ENCODE assay signal across 14 cellular contexts in the genomic region with DNA sequence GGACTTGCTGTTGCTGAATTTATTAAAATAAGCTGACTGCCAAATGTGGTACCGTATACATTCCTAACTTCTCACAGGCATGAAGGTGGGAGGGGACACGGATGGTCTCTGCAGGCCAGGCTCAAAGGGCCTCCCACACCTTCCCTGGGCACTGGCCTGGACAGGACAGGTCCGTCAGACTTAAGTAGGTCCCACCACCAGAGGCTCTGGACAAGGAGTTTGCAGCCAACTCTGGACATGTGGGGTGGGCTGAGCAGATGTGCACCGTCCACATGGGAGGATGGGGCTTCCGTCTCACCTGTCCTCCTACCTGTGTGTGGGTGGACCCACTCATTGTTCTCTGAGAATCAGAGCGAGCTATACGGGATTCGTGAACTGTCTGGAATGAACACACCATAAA.
"Had no signal": no experiment of that assay in that cellular context is flagged by ENCODE, and none has a peak within 500 bp of the region (broad histone marks: within the 10 kb centered on the region; RNA-seq: fewer than 3 reads in every experiment).

No MANE protein-coding gene starts in this region.

- H3K9me3 Mint-ChIP-seq: activated naive CD4-positive, alpha-beta T cell treated with anti-CD3 and anti-CD28 coated beads, Interleukin-2, amount 50 U/mL, for 72 hours; natural killer cell treated with Interleukin-12 subunit alpha and Interleukin-12 subunit beta and Interleukin-15 and Interleukin-18, amount 100 ng/mL, for 72 hours; stimulated activated naive CD8-positive, alpha-beta T cell treated with anti-CD3 and anti-CD28 coated beads, Interleukin-15, amount 100 ng/mL, for 72 hours; WTC11 had no signal

- H3K4me3 Mint-ChIP-seq: natural killer cell treated with Interleukin-12 subunit alpha and Interleukin-12 subunit beta and Interleukin-15 and Interleukin-18, amount 100 ng/mL, for 72 hours; stimulated activated naive CD8-positive, alpha-beta T cell treated with anti-CD3 and anti-CD28 coated beads, Interleukin-15, amount 100 ng/mL, for 72 hours; WTC11 had no signal

- H3K27ac ChIP-seq: heart left ventricle, ovary, suprapubic skin, tibial nerve had no signal

- ATAC-seq: activated naive CD4-positive, alpha-beta T cell treated with anti-CD3 and anti-CD28 coated beads, Interleukin-2, amount 50 U/mL, for 72 hours; natural killer cell treated with Interleukin-12 subunit alpha and Interleukin-12 subunit beta and Interleukin-15 and Interleukin-18, amount 100 ng/mL, for 72 hours; right cardiac atrium; stimulated activated naive CD8-positive, alpha-beta T cell treated with anti-CD3 and anti-CD28 coated beads, Interleukin-15, amount 100 ng/mL, for 72 hours; WTC11 had no signal

- H3K4me1 Mint-ChIP-seq: WTC11 had no signal

- H3K27me3 Mint-ChIP-seq: natural killer cell treated with Interleukin-12 subunit alpha and Interleukin-12 subunit beta and Interleukin-15 and Interleukin-18, amount 100 ng/mL, for 72 hours; stimulated activated naive CD8-positive, alpha-beta T cell treated with anti-CD3 and anti-CD28 coated beads, Interleukin-15, amount 100 ng/mL, for 72 hours had no signal

- H3K27ac Mint-ChIP-seq: activated naive CD4-positive, alpha-beta T cell treated with anti-CD3 and anti-CD28 coated beads, Interleukin-2, amount 50 U/mL, for 72 hours; natural killer cell treated with Interleukin-12 subunit alpha and Interleukin-12 subunit beta and Interleukin-15 and Interleukin-18, amount 100 ng/mL, for 72 hours had no signal

- DNase-seq: activated CD4-positive, alpha-beta T cell treated with anti-CD3 and anti-CD28 coated beads, Interleukin-2, amount 50 U/mL, for 48 hours; central memory CD4-positive, alpha-beta T cell; heart left ventricle; ovary; right cardiac atrium; stimulated activated CD4-positive, alpha-beta T cell treated with anti-CD3 and anti-CD28 coated beads, Interleukin-12 subunit alpha, Interleukin-12 subunit beta, amount 100 ng/mL, for 4 hours; stimulated activated CD4-positive, alpha-beta T cell treated with anti-CD3 and anti-CD28 coated beads, Interleukin-1b, Interleukin-23, amount 100 ng/mL, for 48 hours; stimulated activated naive CD8-positive, alpha-beta T cell treated with anti-CD3 and anti-CD28 coated beads, Interleukin-15, amount 100 ng/mL, for 72 hours; T1000 had no signal
